ENCODE assay signal across 8 cellular contexts in the genomic region with DNA sequence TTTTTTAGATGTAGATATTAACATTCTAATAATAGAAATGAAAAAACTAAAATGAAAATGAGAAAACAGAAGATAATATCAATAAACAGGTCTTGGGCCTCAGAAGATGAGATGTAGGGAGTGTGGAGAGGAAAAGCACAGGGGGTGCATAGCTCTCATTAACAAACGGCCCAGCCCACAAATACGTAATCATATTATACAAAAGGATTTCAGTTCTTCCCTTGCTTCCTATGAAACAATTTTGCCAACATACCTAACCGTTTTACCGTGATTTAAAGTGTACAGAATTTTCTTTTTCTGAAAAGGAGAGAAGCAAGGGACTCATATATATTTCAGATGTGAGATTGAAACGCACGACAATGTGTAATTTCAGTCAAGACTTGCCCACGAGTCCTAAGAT.
DNase-seq lines count a peak whose midpoint lies in the region; ATAC-seq, FAIRE-seq and TF ChIP-seq lines count a peak whose summit lies in the region.

No MANE protein-coding gene starts in this region.

- peak overlapping the region; percentile 68 for H3K4me3 ChIP-seq in HEK293 (ENCODE audit: low read depth, low read length)
- peak overlapping the region; percentile 26 for H3K4me3 ChIP-seq in urinary bladder (ENCODE audit: low read depth, low read length)

- no peak for TF ChIP-seq CTCF in HEK293 (tag by site-specific recombination; IDR thresholded peaks at IDR 0.05)

- FAIRE-seq in GM12891 (lab: Jason Lieb, UNC), result no peak

- H3K4me3 Mint-ChIP-seq in T-cell, result no peak overlapping the region

- H3K36me3 Mint-ChIP-seq in T-cell, result no peaks in the 10 kb centered on the region

- TF ChIP-seq POLR2A in GM12891 (IDR thresholded peaks at IDR 0.05; ENCODE audit: low read depth, low read length), result no peak

- H3K9me3 ChIP-seq in HEK293 (ENCODE audit: control insufficient read depth, insufficient read depth, low read depth, low read length), result no peaks in the 10 kb centered on the region

- peak; percentile 6 to 11 (median 10) for ATAC-seq in T-cell (replicated peaks in 1 of 4)
- no peak for ATAC-seq in HG03175 (IDR thresholded peaks at IDR 0.05; ENCODE audit: unreplicated experiment)

- POLR2A ChIA-PET in HEK293 (lab: Yijun Ruan, JAX) (interaction anchor here (0.6 to 5.4 kb wide), 10 partner anchors 11 to 203 kb away, joined by 3 to 35 read pairs (median 6); a partner anchor contains a TSS), T-cell (lab: Charles Lee) (interaction anchor here (0.6 to 4.2 kb wide), 15 partner anchors 7 to 103 kb away, joined by 3 to 42 read pairs (median 5); a partner anchor contains a TSS)

- H3K36me3 ChIP-seq in HEK293 (ENCODE audit: control insufficient read depth in 2 of 2, insufficient read depth in 1 of 2, low read length in 2 of 2), result peaks cover 0 to 12% of the 10 kb centered on the region in 2 experiments; a peak in 1 of 3 replicates
- no peaks in the 10 kb centered on the region for H3K36me3 ChIP-seq in urinary bladder (ENCODE audit: insufficient read depth)

- WGBS in urinary bladder, result 2% methylated on average over 7 of the region's 7 CpGs

- no peak overlapping the region for H3K27ac Mint-ChIP-seq in T-cell

- H3K4me1 ChIP-seq in HEK293 (ENCODE audit: control insufficient read depth, insufficient read depth, low read length), result no peaks in the 10 kb centered on the region
- no peaks in the 10 kb centered on the region for H3K4me1 ChIP-seq in urinary bladder (ENCODE audit: insufficient read depth)

- CTCF ChIA-PET in HEK293 (lab: Yijun Ruan, JAX), result interaction anchor here (0.6 to 1.0 kb wide), 8 partner anchors 15 to 1150 kb away, joined by 3 to 4 read pairs (median 4); no protein-coding TSS in a partner anchor
- CTCF ChIA-PET in T-cell (lab: Charles Lee), result interaction anchor here in 1 of 2 donors (0.9 to 2.3 kb wide), 6 partner anchors 11 to 49 kb away, joined by 3 to 17 read pairs (median 4); a partner anchor contains a TSS

- H3K27ac ChIP-seq in HEK293 (ENCODE audit: extremely low read depth, low read depth, low read length) (peak overlapping the region; percentile 39; the same call in 1 of the 2 replicates), urinary bladder (ENCODE audit: low read depth) (no peak overlapping the region)

- H3K4me1 Mint-ChIP-seq in T-cell, result peaks cover 5 to 14% (median 11%) of the 10 kb centered on the region in 3 donors

- no peaks in the 10 kb centered on the region for H3K9me3 Mint-ChIP-seq in T-cell

- no peaks in the 10 kb centered on the region for H3K27me3 Mint-ChIP-seq in T-cell

- DNase-seq in COLO829 (ENCODE audit: low spot score) (peak; percentile 33), T-cell (no peak), iris pigment epithelial cell (ENCODE audit: low read depth) (peak; percentile 37), GM12891 (ENCODE audit: insufficient read length, low spot score) (no peak)
- no peak for DNase-seq in activated CD4-positive, alpha-beta T cell treated with anti-CD3 and anti-CD28 coated beads for 4 hours

TF ChIP-seq in HEK293, 187 proteins besides CTCF, POLR2A, EP300 and RAD21:
- TF ChIP-seq ZNF274 (IDR thresholded peaks at IDR 0.05; ENCODE audit: low read length) (no peak), ZNF274 (tag by site-specific recombination; IDR thresholded peaks at IDR 0.05; ENCODE audit: borderline replicate concordance) (no peak), PRDM10 (tag by site-specific recombination; IDR thresholded peaks at IDR 0.05) (0 out of 2 replicates have a peak, but pooled peaks have one; percentile 29)

TF ChIP-seq in GM12891, 5 proteins besides CTCF, POLR2A, EP300 and RAD21:
- TF ChIP-seq PAX5 (IDR thresholded peaks at IDR 0.05; ENCODE audit: insufficient read depth, low read length, severe bottlenecking), result no peak
- TF ChIP-seq TAF1 (IDR thresholded peaks at IDR 0.05; ENCODE audit: low read depth, low read length), result no peak
- no peak for TF ChIP-seq SPI1 (IDR thresholded peaks at IDR 0.05; ENCODE audit: low read depth, low read length)

Comparison
In these comparisons a context has a peak if more than half of its experiments do, and no peak if none do; other contexts are left out.
1. DNase-seq: peak in COLO829 (single experiment) and iris pigment epithelial cell (single experiment); none in T-cell (0 of 34), GM12891 (single experiment) and activated CD4-positive, alpha-beta T cell treated with anti-CD3 and anti-CD28 coated beads for 4 hours (0 of 2).